In the genomic region with DNA sequence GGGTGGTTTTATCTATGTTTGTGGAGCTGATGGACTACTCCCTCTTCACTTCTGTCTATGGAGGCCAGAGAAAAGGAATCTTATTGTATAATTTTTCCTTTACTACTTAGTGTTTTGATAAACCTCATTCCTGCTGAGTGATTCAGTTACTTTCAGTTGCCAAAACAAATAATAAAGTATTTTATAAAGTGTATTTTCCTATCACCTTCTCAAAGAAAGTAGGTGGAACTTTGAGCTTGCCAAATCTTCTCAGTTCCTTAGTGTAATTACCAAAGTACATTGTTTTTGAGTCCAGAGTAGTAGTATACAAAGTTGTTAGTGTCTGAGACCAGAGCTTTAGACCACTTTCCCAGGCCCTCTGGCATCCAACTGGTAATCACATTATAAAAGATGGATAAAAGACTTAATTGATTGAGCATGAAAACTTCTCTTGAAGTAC, we compare ENCODE assay signal across 13 cellular contexts. TPM values are rescaled to one million over a fixed set of nuclear protein-coding genes. Genes with fewer than 3 reads are reported as not detected.
DNase-seq lines count a peak whose midpoint lies in the region; ATAC-seq and TF ChIP-seq lines count a peak whose summit lies in the region.
"Had no signal": no experiment of that assay in that cellular context is flagged by ENCODE, and none has a peak within 500 bp of the region (broad histone marks: within the 10 kb centered on the region; RNA-seq: fewer than 3 reads in every experiment).

No MANE protein-coding gene starts in this region.

- H3K9ac ChIP-seq in HCT116 (ENCODE audit: low read length) (no peak overlapping the region), adipocyte (ENCODE audit: low read length) (no peak overlapping the region), skeletal muscle satellite cell (ENCODE audit: low read depth, low read length) (no peak overlapping the region)

- BruUV-seq in HCT116 (replicated peaks; lab: Mats Ljungman, UMichigan) = no TSS peak

- CTCF ChIA-PET in HCT116 (lab: Charles Lee) = no interaction called here
- CTCF ChIA-PET in GM10248 (lab: Yijun Ruan, JAX) = interaction anchor here (0.8 kb wide), 1 partner anchor 10 kb away, joined by 3 read pairs; no protein-coding TSS in a partner anchor
- CTCF ChIA-PET in activated CD4-positive, alpha-beta memory T cell treated with anti-CD3 and anti-CD28 coated beads for 36 hours (lab: Charles Lee) = interaction anchor here (1.0 to 1.4 kb wide), 2 partner anchors 11 to 13 kb away, joined by 3 to 5 read pairs; no protein-coding TSS in a partner anchor

- no peak for ATAC-seq in HCT116

- H3K4me3 ChIP-seq in HCT116 (replicated peaks in 1 of 2; ENCODE audit: low read depth in 1 of 2, low read length in 2 of 2) = no peak overlapping the region
- no peak overlapping the region for H3K4me3 ChIP-seq in adipocyte (ENCODE audit: low read length)
- H3K4me3 ChIP-seq in fibroblast of pulmonary artery (replicated peaks; ENCODE audit: low read depth, low read length) = no peak overlapping the region
- no peak overlapping the region for H3K4me3 ChIP-seq in skeletal muscle satellite cell (ENCODE audit: low read length)
- H3K4me3 ChIP-seq: prostate gland had no signal

- peaks cover 3 to 6% of the 10 kb centered on the region in 2 experiments; a peak in 2 of 4 replicates for H3K4me1 ChIP-seq in HCT116 (ENCODE audit: control insufficient read depth in 1 of 2, insufficient read depth in 2 of 2, low read length in 2 of 2)
- H3K4me1 ChIP-seq in adipocyte (ENCODE audit: control insufficient read depth, insufficient read depth, low read length) = peaks cover 13% of the 10 kb centered on the region
- peaks cover 19% of the 10 kb centered on the region for H3K4me1 ChIP-seq in skeletal muscle satellite cell (ENCODE audit: control insufficient read depth, insufficient read depth, low read length)
- H3K4me1 ChIP-seq: prostate gland had no signal

- no peaks in the 10 kb centered on the region for H3K27me3 Mint-ChIP-seq in activated CD4-positive, alpha-beta memory T cell treated with anti-CD3 and anti-CD28 coated beads for 36 hours

- H3K36me3 Mint-ChIP-seq in activated CD4-positive, alpha-beta memory T cell treated with anti-CD3 and anti-CD28 coated beads for 36 hours = peaks cover 7% of the 10 kb centered on the region

- H3K79me2 ChIP-seq in HCT116 (ENCODE audit: insufficient read depth, low read length) = peaks cover 77% of the 10 kb centered on the region

- no peaks in the 10 kb centered on the region for H3K9me3 ChIP-seq in HCT116 (ENCODE audit: control insufficient read depth in 1 of 2, insufficient read depth in 1 of 2, low read depth in 1 of 2, low read length in 2 of 2)
- no peaks in the 10 kb centered on the region for H3K9me3 ChIP-seq in adipocyte (ENCODE audit: control insufficient read depth, low read length)
- no peaks in the 10 kb centered on the region for H3K9me3 ChIP-seq in skeletal muscle satellite cell (replicated peaks; ENCODE audit: low read length)
- H3K9me3 ChIP-seq: prostate gland had no signal

- no peak overlapping the region for H2AFZ ChIP-seq in HCT116 (ENCODE audit: low read depth, low read length, poor library complexity, severe bottlenecking)

- H3K27me3 ChIP-seq in HCT116 (ENCODE audit: insufficient read depth, low read length) (no peaks in the 10 kb centered on the region), adipocyte (replicated peaks; ENCODE audit: control insufficient read depth, insufficient read depth, low read length) (no peaks in the 10 kb centered on the region), skeletal muscle satellite cell (ENCODE audit: control insufficient read depth, insufficient read depth, low read length) (no peaks in the 10 kb centered on the region)

- intact Hi-C loops in HCT116 (cut with micrococcal nuclease) = no loop called here
- intact Hi-C loops in activated CD4-positive, alpha-beta memory T cell treated with anti-CD3 and anti-CD28 coated beads for 36 hours (cut with micrococcal nuclease) = no loop called here

- no peak for TF ChIP-seq POLR2A in HCT116 (IDR thresholded peaks at IDR 0.05; ENCODE audit: borderline replicate concordance, extremely low read depth, insufficient read depth, insufficient read length)

- H3K9me2 ChIP-seq in HCT116 (ENCODE audit: insufficient read depth) = no peaks in the 10 kb centered on the region

- no peak overlapping the region for H3K27ac Mint-ChIP-seq in activated CD4-positive, alpha-beta memory T cell treated with anti-CD3 and anti-CD28 coated beads for 36 hours

- no peak for TF ChIP-seq RAD21 in HCT116 (IDR thresholded peaks at IDR 0.05; ENCODE audit: low read depth)

- peak overlapping the region; percentile 12; the same call in 1 of the 2 replicates for H3K4me2 ChIP-seq in HCT116 (ENCODE audit: low read length)
- peak overlapping the region; percentile 41 for H3K4me2 ChIP-seq in skeletal muscle satellite cell (ENCODE audit: low read length)

- DNase-seq in HCT116 (ENCODE audit: low read depth, low spot score) (no peak), adipocyte (ENCODE audit: low read depth) (peak; percentile 56), fibroblast of pulmonary artery (ENCODE audit: low read depth) (peak; percentile 71), GM10248 (ENCODE audit: extremely low spot score) (no peak), medulla oblongata (ENCODE audit: extremely low spot score) (no peak)
- DNase-seq in activated CD4-positive, alpha-beta memory T cell treated with anti-CD3 and anti-CD28 coated beads for 36 hours = no peak
- no peak for DNase-seq in activated CD4-positive, alpha-beta T cell treated with anti-CD3 and anti-CD28 coated beads for 1 hour
- DNase-seq: amygdala, COR-L47, NCI-H1092, Right ventricle myocardium superior had no signal

- POLR2A ChIA-PET in HCT116 (lab: Charles Lee) = no interaction called here
- POLR2A ChIA-PET in GM10248 (lab: Yijun Ruan, JAX) = interaction anchor here (0.7 kb wide), 1 partner anchor 313 kb away, joined by 3 read pairs; no protein-coding TSS in a partner anchor
- POLR2A ChIA-PET in activated CD4-positive, alpha-beta memory T cell treated with anti-CD3 and anti-CD28 coated beads for 36 hours (lab: Charles Lee) = no interaction called here

- H3K27ac ChIP-seq in HCT116 (ENCODE audit: low read depth, low read length) = no peak overlapping the region
- H3K27ac ChIP-seq: prostate gland had no signal

- H3K9me3 Mint-ChIP-seq in activated CD4-positive, alpha-beta memory T cell treated with anti-CD3 and anti-CD28 coated beads for 36 hours = no peaks in the 10 kb centered on the region

- TF ChIP-seq CTCF in HCT116 (IDR thresholded peaks at IDR 0.05 in 2 of 3, conservative IDR thresholded peaks at IDR 0.05 in 1 of 3; ENCODE audit: borderline replicate concordance in 1 of 3, insufficient read depth in 1 of 3, low read depth in 2 of 3, low read length in 2 of 3) = no peak
- no peak for TF ChIP-seq CTCF in fibroblast of pulmonary artery (IDR thresholded peaks at IDR 0.05; ENCODE audit: low read length, missing control alignments)
- no peak for TF ChIP-seq CTCF in GM10248 (IDR thresholded peaks at IDR 0.05; ENCODE audit: control extremely low read depth, extremely low read depth, low read depth, missing control alignments)

- H3K36me3 ChIP-seq in HCT116 (ENCODE audit: control insufficient read depth in 1 of 2, insufficient read depth in 2 of 2, low read length in 2 of 2) (no peaks in the 10 kb centered on the region), adipocyte (ENCODE audit: control insufficient read depth, insufficient read depth, low read length, severe bottlenecking) (no peaks in the 10 kb centered on the region), skeletal muscle satellite cell (ENCODE audit: insufficient read depth, low read length) (no peaks in the 10 kb centered on the region)
- H3K36me3 ChIP-seq: prostate gland had no signal

- H3K4me3 Mint-ChIP-seq in activated CD4-positive, alpha-beta memory T cell treated with anti-CD3 and anti-CD28 coated beads for 36 hours = no peak overlapping the region

- RAD21 ChIA-PET in HCT116 (lab: Charles Lee; ENCODE audit: low non-redundant PET in 1 of 2, low total read pairs in 2 of 2, uncharacterized antibody in 2 of 2, unreplicated experiment in 2 of 2) = no interaction called here

- peaks cover 12% of the 10 kb centered on the region; the same call in 1 of the 2 replicates for H4K20me1 ChIP-seq in HCT116 (ENCODE audit: insufficient read depth)

- H3K4me1 Mint-ChIP-seq in activated CD4-positive, alpha-beta memory T cell treated with anti-CD3 and anti-CD28 coated beads for 36 hours (ENCODE audit: low read depth) = peaks cover 33% of the 10 kb centered on the region

TF ChIP-seq in HCT116, 20 proteins besides CTCF, POLR2A, EP300 and RAD21 (continues in another document):
- TF ChIP-seq JUND (IDR thresholded peaks at IDR 0.05) = no peak

RNA-seq across cellular contexts. Expression of a gene that starts 13.5 kb away (rescaled TPM):
- total RNA-seq in HCT116 (2021; ENCODE audit: unreplicated experiment) = 29.7 TPM
- polyA plus RNA-seq in HCT116 (2012) = 8.9 and 11.2 TPM in 2 replicates
- 23.6 and 24.1 TPM in 2 replicates for total RNA-seq in skeletal muscle satellite cell (2012; rRNA removed)
- 10 to 100 TPM; 27.1 to 28.8 TPM for total RNA-seq in activated CD4-positive, alpha-beta memory T cell treated with anti-CD3 and anti-CD28 coated beads for 36 hours

RNA-seq across cellular contexts. Expression of a gene that starts 23.0 kb away (rescaled TPM):
- total RNA-seq in HCT116 (2021; ENCODE audit: unreplicated experiment) = 5.5 TPM
- 1.3 and 3.2 TPM in 2 replicates for polyA plus RNA-seq in HCT116 (2012)
- total RNA-seq in skeletal muscle satellite cell (2012; rRNA removed) = 1.8 and 2.4 TPM in 2 replicates
- 1 to 10 TPM; 6.1 to 6.4 TPM for total RNA-seq in activated CD4-positive, alpha-beta memory T cell treated with anti-CD3 and anti-CD28 coated beads for 36 hours

RNA-seq across cellular contexts. Expression of a gene that starts 41.1 kb away (rescaled TPM):
- 12.3 TPM for total RNA-seq in HCT116 (2021; ENCODE audit: unreplicated experiment)
- 2.0 and 3.8 TPM in 2 replicates for polyA plus RNA-seq in HCT116 (2012)
- 8.5 and 9.6 TPM in 2 replicates for total RNA-seq in skeletal muscle satellite cell (2012; rRNA removed)
- total RNA-seq in activated CD4-positive, alpha-beta memory T cell treated with anti-CD3 and anti-CD28 coated beads for 36 hours = 10 to 100 TPM in 1 of 2 experiments, 1 to 10 TPM in 1; 9.9 to 10.6 TPM

RNA-seq across cellular contexts. Expression of a gene that starts 49.1 kb away (rescaled TPM):
- total RNA-seq in HCT116 (2021; ENCODE audit: unreplicated experiment) = 53.8 TPM
- 15.9 and 17.4 TPM in 2 replicates for polyA plus RNA-seq in HCT116 (2012)
- 28.9 and 33.0 TPM in 2 replicates for total RNA-seq in skeletal muscle satellite cell (2012; rRNA removed)
- 10 to 100 TPM; 27.7 to 27.8 TPM for total RNA-seq in activated CD4-positive, alpha-beta memory T cell treated with anti-CD3 and anti-CD28 coated beads for 36 hours

Comparison
In these comparisons a context has a peak if more than half of its experiments do, and no peak if none do; other contexts are left out.
1. DNase-seq: peak in adipocyte (single experiment) and fibroblast of pulmonary artery (single experiment); none in HCT116 (single experiment), GM10248 (single experiment), activated CD4-positive, alpha-beta memory T cell treated with anti-CD3 and anti-CD28 coated beads for 36 hours (single experiment), activated CD4-positive, alpha-beta T cell treated with anti-CD3 and anti-CD28 coated beads for 1 hour (single experiment) and medulla oblongata (single experiment).